Comparison of ENCODE assay signal across 10 cellular contexts in genomic region chr1:31798433-31799195, GRCh38. TPM values are rescaled to one million over a fixed set of nuclear protein-coding genes. Genes with fewer than 3 reads are reported as not detected.
DNase-seq lines count a peak whose midpoint lies in the region; ATAC-seq and TF ChIP-seq lines count a peak whose summit lies in the region.
"Had no signal": no experiment of that assay in that cellular context is flagged by ENCODE, and none has a peak within 500 bp of the region (broad histone marks: within the 10 kb centered on the region; RNA-seq: fewer than 3 reads in every experiment).

No MANE protein-coding gene starts in this region.

- no peaks in the 10 kb centered on the region for H3K27me3 ChIP-seq in uterus
- H3K27me3 ChIP-seq: ascending aorta, tibial nerve had no signal

- no peaks in the 10 kb centered on the region for H3K9me3 Mint-ChIP-seq in activated T-helper 2 cell treated with anti-CD3 and anti-CD28 coated beads, Interferon-gamma antibody, Interleukin-2, Interleukin-4, amounts not matched to agents 10 μg/mL and 5 μg/mL and 100 μg/mL, durations not matched to agents 14 hours and 24 hours and 36 hours

- peaks cover 0 to 4% of the 10 kb centered on the region in 2 donors for H3K4me1 ChIP-seq in uterus

- no peak overlapping the region for H3K27ac ChIP-seq in uterus
- H3K27ac ChIP-seq: ascending aorta had no signal

- ATAC-seq in omental fat pad (ENCODE audit: low FRiP score) (peak; percentile 90), HG03097 (IDR thresholded peaks at IDR 0.05; ENCODE audit: low FRiP score, unreplicated experiment) (no peak)

- H3K27ac Mint-ChIP-seq in activated T-helper 2 cell treated with anti-CD3 and anti-CD28 coated beads, Interferon-gamma antibody, Interleukin-2, Interleukin-4, amounts not matched to agents 10 μg/mL and 5 μg/mL and 100 μg/mL, durations not matched to agents 14 hours and 24 hours and 36 hours: no peak overlapping the region

- H3K36me3 ChIP-seq in uterus: no peaks in the 10 kb centered on the region
- H3K36me3 ChIP-seq: ascending aorta, tibial nerve had no signal

- no peaks in the 10 kb centered on the region for H3K36me3 Mint-ChIP-seq in activated T-helper 2 cell treated with anti-CD3 and anti-CD28 coated beads, Interferon-gamma antibody, Interleukin-2, Interleukin-4, amounts not matched to agents 10 μg/mL and 5 μg/mL and 100 μg/mL, durations not matched to agents 14 hours and 24 hours and 36 hours (ENCODE audit: low read depth)

- no peak for TF ChIP-seq POLR2A in uterus (IDR thresholded peaks at IDR 0.05)

- intact Hi-C loops in activated T-helper 2 cell treated with anti-CD3 and anti-CD28 coated beads, Interferon-gamma antibody, Interleukin-2, Interleukin-4, amounts not matched to agents 10 μg/mL and 5 μg/mL and 100 μg/mL, durations not matched to agents 14 hours and 24 hours and 36 hours (cut with micrococcal nuclease): no loop called here
- intact Hi-C loops in uterus (cut with DNase I; ENCODE audit: low total_unique reads): no loop called here

- H3K27me3 Mint-ChIP-seq in activated T-helper 2 cell treated with anti-CD3 and anti-CD28 coated beads, Interferon-gamma antibody, Interleukin-2, Interleukin-4, amounts not matched to agents 10 μg/mL and 5 μg/mL and 100 μg/mL, durations not matched to agents 14 hours and 24 hours and 36 hours (ENCODE audit: low read depth): peaks cover 17% of the 10 kb centered on the region

- TF ChIP-seq CTCF in omental fat pad (IDR thresholded peaks at IDR 0.05) (no peak), uterus (IDR thresholded peaks at IDR 0.05) (no peak)

- H3K4me3 Mint-ChIP-seq in activated T-helper 2 cell treated with anti-CD3 and anti-CD28 coated beads, Interferon-gamma antibody, Interleukin-2, Interleukin-4, amounts not matched to agents 10 μg/mL and 5 μg/mL and 100 μg/mL, durations not matched to agents 14 hours and 24 hours and 36 hours (ENCODE audit: low read depth): no peak overlapping the region

- DNase-seq in D341Med (ENCODE audit: low spot score) (peak; percentile 60), LHCN-M2 (ENCODE audit: low read depth) (peak; percentile 93), cerebellar cortex (ENCODE audit: low spot score) (peak; percentile 29), omental fat pad (ENCODE audit: low spot score) (peak; percentile 26), NCI-H1417 treated with DMSO at 0.1 percent for 48 hours (lab: John Stamatoyannopoulos, UW) (no peak), uterus (no peak)
- no peak for DNase-seq in activated T-helper 2 cell treated with anti-CD3 and anti-CD28 coated beads, Interferon-gamma antibody, Interleukin-2, Interleukin-4, amounts not matched to agents 10 μg/mL and 5 μg/mL and 100 μg/mL, durations not matched to agents 14 hours and 24 hours and 36 hours (ENCODE audit: low spot score)

- peaks cover 5% of the 10 kb centered on the region for H3K4me1 Mint-ChIP-seq in activated T-helper 2 cell treated with anti-CD3 and anti-CD28 coated beads, Interferon-gamma antibody, Interleukin-2, Interleukin-4, amounts not matched to agents 10 μg/mL and 5 μg/mL and 100 μg/mL, durations not matched to agents 14 hours and 24 hours and 36 hours (ENCODE audit: low read depth)

- no peaks in the 10 kb centered on the region for H3K9me3 ChIP-seq in uterus
- H3K9me3 ChIP-seq: ascending aorta, tibial nerve had no signal

- H3K4me3 ChIP-seq in uterus: no peak overlapping the region
- H3K4me3 ChIP-seq: tibial nerve had no signal

RNA-seq across cellular contexts. Expression of gene SPOCD1, which starts 17.2 kb away (rescaled TPM):
- total RNA-seq in LHCN-M2 (2014; rRNA removed): 52.0 and 58.6 TPM in 2 replicates
- 31.2 TPM for polyA plus RNA-seq in LHCN-M2 (2012)
- 10 to 100 TPM in 2 of 4 donors, under 1 TPM in 1, not detected in 1; 0.63 to 23.9 (median 23.2) TPM for total RNA-seq in omental fat pad
- total RNA-seq in activated T-helper 2 cell treated with anti-CD3 and anti-CD28 coated beads, Interferon-gamma antibody, Interleukin-2, Interleukin-4, amounts not matched to agents 10 μg/mL and 5 μg/mL and 100 μg/mL, durations not matched to agents 14 hours and 24 hours and 36 hours: 0.07 TPM in 1 of 2 replicates, not detected in the other
- total RNA-seq in uterus: 1 to 10 TPM in 2 of 4 donors, not detected in 2; 1.2 to 1.5 TPM

RNA-seq across cellular contexts. Expression of gene ADGRB2, which starts 34.5 kb away (rescaled TPM):
- total RNA-seq in LHCN-M2 (2014; rRNA removed) (20.5 and 22.6 TPM in 2 replicates), omental fat pad (1 to 10 TPM in 3 of 4 donors, under 1 TPM in 1; 0.79 to 7.5 (median 3.3) TPM), uterus (10 to 100 TPM in 1 of 4 donors, 1 to 10 TPM in 1, under 1 TPM in 1, not detected in 1; 0.77 to 31.0 (median 3.7) TPM)
- polyA plus RNA-seq in LHCN-M2 (2012): 20.8 TPM
- total RNA-seq in activated T-helper 2 cell treated with anti-CD3 and anti-CD28 coated beads, Interferon-gamma antibody, Interleukin-2, Interleukin-4, amounts not matched to agents 10 μg/mL and 5 μg/mL and 100 μg/mL, durations not matched to agents 14 hours and 24 hours and 36 hours: 5.4 and 6.0 TPM in 2 replicates

Comparison
In these comparisons a context has a peak if more than half of its experiments do, and no peak if none do; other contexts are left out.
1. DNase-seq: peak in D341Med (single experiment), LHCN-M2 (single experiment), cerebellar cortex (single experiment) and omental fat pad (single experiment); none in activated T-helper 2 cell treated with anti-CD3 and anti-CD28 coated beads, Interferon-gamma antibody, Interleukin-2, Interleukin-4, amounts not matched to agents 10 μg/mL and 5 μg/mL and 100 μg/mL, durations not matched to agents 14 hours and 24 hours and 36 hours (single experiment), NCI-H1417 treated with DMSO at 0.1 percent for 48 hours (single experiment) and uterus (0 of 2).